Comparison of ENCODE assay signal across 20 cellular contexts in the genomic region with DNA sequence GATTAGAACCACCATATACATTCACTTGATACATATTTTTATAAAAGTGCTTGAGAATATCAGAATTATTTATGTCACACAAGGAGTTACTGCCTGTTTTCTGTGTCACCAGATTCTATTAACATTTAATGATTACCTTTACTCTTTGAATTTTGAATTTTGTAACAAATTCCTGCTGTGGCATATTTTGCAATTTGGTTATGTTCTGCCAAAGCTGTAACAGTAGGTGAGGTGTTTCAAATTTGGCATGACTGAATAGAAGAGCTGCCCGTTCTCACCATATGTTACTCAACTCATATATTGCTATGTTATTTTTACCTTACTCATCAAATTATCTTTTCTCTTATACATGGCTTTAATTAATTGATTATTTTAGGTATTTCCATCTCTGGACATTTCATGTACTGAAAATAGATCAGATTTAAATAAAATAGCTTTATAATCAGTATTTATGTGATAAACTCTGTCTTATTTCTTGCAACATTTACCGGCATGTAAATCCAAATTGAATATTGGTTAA. TPM values are rescaled to one million over a fixed set of nuclear protein-coding genes. Genes with fewer than 3 reads are reported as not detected.
DNase-seq lines count a peak whose midpoint lies in the region; ATAC-seq and TF ChIP-seq lines count a peak whose summit lies in the region.
"Had no signal": no experiment of that assay in that cellular context is flagged by ENCODE, and none has a peak within 500 bp of the region (broad histone marks: within the 10 kb centered on the region; RNA-seq: fewer than 3 reads in every experiment).

No MANE protein-coding gene starts in this region.

- TF ChIP-seq CTCF in left ventricle myocardium inferior (IDR thresholded peaks at IDR 0.05; ENCODE audit: borderline replicate concordance) (no peak), heart left ventricle (IDR thresholded peaks at IDR 0.05) (no peak), liver (IDR thresholded peaks at IDR 0.05; ENCODE audit: low read depth, low read length, missing input control) (no peak), smooth muscle cell (IDR thresholded peaks at IDR 0.05; ENCODE audit: borderline replicate concordance, insufficient read depth, poor library complexity, severe bottlenecking) (no peak), GM20000 (IDR thresholded peaks at IDR 0.05; ENCODE audit: extremely low read depth, missing control alignments) (no peak)

- no peak overlapping the region for H3K4me2 ChIP-seq in smooth muscle cell

- H4K20me1 ChIP-seq in smooth muscle cell (ENCODE audit: low read depth), result peaks cover 80% of the 10 kb centered on the region

- H3K9me3 ChIP-seq in left ventricle myocardium inferior (replicated peaks) (no peaks in the 10 kb centered on the region), heart left ventricle (no peaks in the 10 kb centered on the region), liver (ENCODE audit: control insufficient read depth in 4 of 4, low read length in 3 of 4) (no peaks in the 10 kb centered on the region), smooth muscle cell (replicated peaks; ENCODE audit: low read depth) (no peaks in the 10 kb centered on the region)
- H3K9me3 ChIP-seq: SJCRH30 had no signal

- H3K27me3 Mint-ChIP-seq in central memory CD8-positive, alpha-beta T cell, result no peaks in the 10 kb centered on the region

- peaks cover 44% of the 10 kb centered on the region for H3K4me1 Mint-ChIP-seq in central memory CD8-positive, alpha-beta T cell

- intact Hi-C loops in left ventricle myocardium inferior (cut with micrococcal nuclease) (no loop called here), heart left ventricle (cut with DNase I) (no loop called here)

- H3K27me3 ChIP-seq in left ventricle myocardium inferior (ENCODE audit: low read depth) (no peaks in the 10 kb centered on the region), heart left ventricle (no peaks in the 10 kb centered on the region), liver (ENCODE audit: control insufficient read depth in 4 of 4, insufficient read depth in 4 of 4, low read length in 3 of 4) (no peaks in the 10 kb centered on the region), smooth muscle cell (ENCODE audit: low read depth) (no peaks in the 10 kb centered on the region)
- H3K27me3 ChIP-seq: MG63, SJCRH30 had no signal

- peaks cover 2% of the 10 kb centered on the region for H3K36me3 Mint-ChIP-seq in central memory CD8-positive, alpha-beta T cell (ENCODE audit: insufficient read depth)

- H3F3A ChIP-seq in smooth muscle cell (ENCODE audit: low read depth), result no peaks in the 10 kb centered on the region

- H3K79me2 ChIP-seq in smooth muscle cell (ENCODE audit: low read depth), result peaks cover 24% of the 10 kb centered on the region

- no peak overlapping the region for H3K4me3 ChIP-seq in left ventricle myocardium inferior
- no peak overlapping the region for H3K4me3 ChIP-seq in heart left ventricle
- H3K4me3 ChIP-seq in liver (ENCODE audit: low read depth in 1 of 3, low read length in 3 of 3), result no peak overlapping the region
- no peak overlapping the region for H3K4me3 ChIP-seq in smooth muscle cell
- H3K4me3 ChIP-seq: MG63, SJCRH30 had no signal

- DNase-seq in left ventricle myocardium inferior, result no peak
- DNase-seq in heart left ventricle, result no peak
- no peak for DNase-seq in central memory CD8-positive, alpha-beta T cell (ENCODE audit: low spot score in 2 of 2)
- no peak for DNase-seq in inferior parietal cortex (ENCODE audit: extremely low spot score)
- no peak for DNase-seq in smooth muscle cell (lab: John Stamatoyannopoulos, UW; ENCODE audit: unreplicated experiment)
- no peak for DNase-seq in GM20000 (ENCODE audit: low spot score)
- DNase-seq: 8988T; MG63; NCI-H1105 treated with DMSO at 0.1 percent for 48 hours; NCI-H2029; NCI-H446 treated with DMSO at 0.1 percent for 48 hours; NCI-H526; NCI-H82; NK-92 treated with Interleukin-12 subunit alpha and Interleukin-12 subunit beta, amount 100 ng/mL, for 24 hours; PC-3; SJCRH30 had no signal

- TF ChIP-seq POLR2A in heart left ventricle (IDR thresholded peaks at IDR 0.05), result no peak

- H3K27ac ChIP-seq in left ventricle myocardium inferior (replicated peaks) (peak overlapping the region; percentile 87), heart left ventricle (peak overlapping the region in 1 of 12 donors; percentile 82), liver (ENCODE audit: low read depth in 1 of 2, low read length in 2 of 2) (no peak overlapping the region), smooth muscle cell (ENCODE audit: low read depth) (no peak overlapping the region)
- H3K27ac ChIP-seq: HL-60, SJCRH30 had no signal

- H3K4me3 Mint-ChIP-seq in central memory CD8-positive, alpha-beta T cell, result no peak overlapping the region

- H3K36me3 ChIP-seq in left ventricle myocardium inferior (no peaks in the 10 kb centered on the region), heart left ventricle (peaks cover 0 to 44% (median 4%) of the 10 kb centered on the region in 9 donors), liver (ENCODE audit: control insufficient read depth in 4 of 4, insufficient read depth in 3 of 4, low read depth in 1 of 4, low read length in 3 of 4) (peaks cover 0 to 3% (median 1%) of the 10 kb centered on the region in 4 donors), smooth muscle cell (ENCODE audit: low read depth) (no peaks in the 10 kb centered on the region)

- TF ChIP-seq RAD21 in liver (IDR thresholded peaks at IDR 0.05), result no peak

- no peak overlapping the region for H2AFZ ChIP-seq in smooth muscle cell (ENCODE audit: low read depth)

- no peak overlapping the region for H3K9ac ChIP-seq in liver (ENCODE audit: low read depth in 1 of 2, low read length in 2 of 2)
- H3K9ac ChIP-seq in smooth muscle cell (ENCODE audit: low read depth), result no peak overlapping the region

- 95 to 99% (median 96%) methylated on average over 2 of the region's 2 CpGs for WGBS in heart left ventricle, 4 donors
- 44% methylated on average over 2 of the region's 2 CpGs for WGBS in liver
- 98% methylated on average over 2 of the region's 2 CpGs for WGBS in smooth muscle cell (ENCODE audit: low lambda C conversion rate)

- H3K4me1 ChIP-seq in left ventricle myocardium inferior (peaks cover 78% of the 10 kb centered on the region), heart left ventricle (peaks cover 18 to 63% (median 42%) of the 10 kb centered on the region in 12 donors), liver (ENCODE audit: control insufficient read depth in 4 of 4, insufficient read depth in 4 of 4, low read length in 3 of 4) (peaks cover 9 to 53% (median 44%) of the 10 kb centered on the region in 4 donors), smooth muscle cell (ENCODE audit: low read depth) (no peaks in the 10 kb centered on the region)
- H3K4me1 ChIP-seq: SJCRH30 had no signal

- H3K9me3 Mint-ChIP-seq in central memory CD8-positive, alpha-beta T cell, result no peaks in the 10 kb centered on the region

- peak overlapping the region; percentile 66 for H3K27ac Mint-ChIP-seq in central memory CD8-positive, alpha-beta T cell (ENCODE audit: low read depth)

- ATAC-seq in heart left ventricle (no peak), GM18511 (IDR thresholded peaks at IDR 0.05; ENCODE audit: unreplicated experiment) (no peak)
- no peak for ATAC-seq in central memory CD8-positive, alpha-beta T cell (replicated peaks; ENCODE audit: extremely low read depth, poor library complexity, severe bottlenecking)
- ATAC-seq: PC-3, SK-N-SH treated with all-trans-retinoic acid at 6 μM for 48 hours had no signal

TF ChIP-seq in liver, 16 proteins besides CTCF, POLR2A, EP300 and RAD21 (continues in another document):
- TF ChIP-seq RXRA (IDR thresholded peaks at IDR 0.05) (peak in 1 of 2 donors; percentile 53), NR2F2 (IDR thresholded peaks at IDR 0.05) (no peak), MAX (IDR thresholded peaks at IDR 0.05) (no peak), YY1 (IDR thresholded peaks at IDR 0.05) (no peak), FOXA2 (IDR thresholded peaks at IDR 0.05) (no peak), ZBTB33 (IDR thresholded peaks at IDR 0.05) (no peak), HNF4G (IDR thresholded peaks at IDR 0.05) (no peak), JUND (IDR thresholded peaks at IDR 0.05) (peak in 1 of 2 donors; percentile 36), GABPA (IDR thresholded peaks at IDR 0.05 in 1 of 2, conservative IDR thresholded peaks at IDR 0.05 in 1 of 2) (peak in 1 of 2 donors; percentile 14), EGR1 (IDR thresholded peaks at IDR 0.05; ENCODE audit: low read depth in 2 of 2) (no peak), HNF4A (conservative IDR thresholded peaks at IDR 0.05) (peak; percentile 37 to 61), SP1 (IDR thresholded peaks at IDR 0.05) (peak; percentile 39)
- TF ChIP-seq, protein P1, sequence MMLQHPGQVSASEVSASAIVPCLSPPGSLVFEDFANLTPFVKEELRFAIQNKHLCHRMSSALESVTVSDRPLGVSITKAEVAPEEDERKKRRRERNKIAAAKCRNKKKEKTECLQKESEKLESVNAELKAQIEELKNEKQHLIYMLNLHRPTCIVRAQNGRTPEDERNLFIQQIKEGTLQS (IDR thresholded peaks at IDR 0.05), result no peak

RNA-seq across cellular contexts. Expression of gene PML, which starts 18.9 kb away (rescaled TPM):
- total RNA-seq in left ventricle myocardium inferior (19.1 TPM), heart left ventricle (10 to 100 TPM; 18.4 to 68.7 (median 28.0) TPM), liver (10 to 100 TPM; 12.4 to 15.2 TPM), smooth muscle cell (21.6 and 34.1 TPM in 2 replicates)
- polyA plus RNA-seq in heart left ventricle (10 to 100 TPM; 17.0 to 20.8 TPM), liver (1 to 10 TPM; 8.2 to 9.2 TPM), smooth muscle cell (33.7 and 39.4 TPM in 2 replicates)

RNA-seq across cellular contexts. Expression of gene STOML1, which starts 21.3 kb away (rescaled TPM):
- total RNA-seq in left ventricle myocardium inferior (26.1 TPM), heart left ventricle (10 to 100 TPM; 25.0 to 41.1 (median 27.4) TPM), liver (1 to 10 TPM; 5.6 to 7.1 TPM), smooth muscle cell (9.3 and 12.4 TPM in 2 replicates)
- polyA plus RNA-seq in heart left ventricle (10 to 100 TPM; 27.7 to 38.9 TPM), liver (1 to 10 TPM; 5.4 to 9.4 TPM), smooth muscle cell (23.7 and 27.5 TPM in 2 replicates)
